ENCODE assay signal across 1 cellular context in genomic region chrX:67563469-67564448, GRCh38.
TF ChIP-seq lines count a peak whose summit lies in the region.

No MANE protein-coding gene starts in this region.

TF ChIP-seq in GM23338, 12 proteins besides CTCF, POLR2A, EP300 and RAD21 (continued from another document):
- TF ChIP-seq ETS1 (IDR thresholded peaks at IDR 0.05) (no peak), POLR2AphosphoS5 (IDR thresholded peaks at IDR 0.05; ENCODE audit: low read depth) (no peak), ZNF462 (CRISPR knock-in tag; IDR thresholded peaks at IDR 0.05) (no peak), STAT1 (IDR thresholded peaks at IDR 0.05; ENCODE audit: unreplicated experiment) (no peak)
